ENCODE assay signal across 20 cellular contexts in genomic region chr16:4984174-4985000, GRCh38. TPM values are rescaled to one million over a fixed set of nuclear protein-coding genes. Genes with fewer than 3 reads are reported as not detected.
"Had no signal": no experiment of that assay in that cellular context is flagged by ENCODE, and none has a peak within 500 bp of the region (broad histone marks: within the 10 kb centered on the region; RNA-seq: fewer than 3 reads in every experiment).

No MANE protein-coding gene starts in this region.

- H3K4me3 ChIP-seq: colonic mucosa, gastroesophageal sphincter, heart right ventricle, lower lobe of right lung, neural progenitor cell, ovary, sigmoid colon, spleen, stomach, thoracic aorta had no signal

- DNase-seq: activated CD4-positive, alpha-beta T cell treated with anti-CD3 and anti-CD28 coated beads for 48 hours; activated CD8-positive, alpha-beta T cell treated with anti-CD3 and anti-CD28 coated beads for 36 hours; activated gamma-delta T cell; activated T-cell treated with anti-CD3 and anti-CD28 coated beads, Interleukin-2, amount 50 U/mL, for 72 hours; colonic mucosa; heart right ventricle; left colon; midbrain; ovary; sigmoid colon; stomach; T-helper 17 cell had no signal

- H3K4me1 ChIP-seq: colonic mucosa, lower lobe of right lung, neural progenitor cell had no signal

- H3K9ac ChIP-seq: neural progenitor cell had no signal

- H2AFZ ChIP-seq: neural progenitor cell had no signal

- H3K27me3 ChIP-seq: ovary had no signal

- ATAC-seq: activated CD8-positive, alpha-beta T cell treated with anti-CD3 and anti-CD28 coated beads for 36 hours; activated naive CD4-positive, alpha-beta T cell treated with anti-CD3 and anti-CD28 coated beads, Interleukin-2, amount 50 U/mL, for 72 hours; activated T-cell treated with anti-CD3 and anti-CD28 coated beads, Interleukin-2, amount 50 U/mL, for 72 hours; gastroesophageal sphincter; heart right ventricle; left colon; lower lobe of right lung; T-helper 17 cell; WTC11 had no signal

- H3K36me3 ChIP-seq: colonic mucosa, gastroesophageal sphincter, heart right ventricle, lower lobe of right lung, neural progenitor cell, ovary, sigmoid colon, spleen, stomach, thoracic aorta had no signal

- H3K27ac ChIP-seq: colonic mucosa, gastroesophageal sphincter, heart right ventricle, lower lobe of right lung, neural progenitor cell, ovary, sigmoid colon, spleen, stomach, thoracic aorta had no signal

- H3K9me3 ChIP-seq: colonic mucosa, lower lobe of right lung, ovary had no signal

- H3K4me2 ChIP-seq: neural progenitor cell had no signal

RNA-seq across cellular contexts. Expression of gene SEC14L5, which starts 26.3 kb away (rescaled TPM):
- total RNA-seq: ureter had no signal

RNA-seq across cellular contexts. Expression of gene PPL, which starts 47.4 kb away (rescaled TPM):
- total RNA-seq: activated naive CD4-positive, alpha-beta T cell treated with anti-CD3 and anti-CD28 coated beads, Interleukin-2, amount 50 U/mL, for 72 hours; T-helper 17 cell had no signal
